ENCODE assay signal across 8 cellular contexts in genomic region chr7:131327626-131328386, GRCh38.
A peak's percentile ranks its signal among the peaks of the same experiment; 100 is the strongest.
DNase-seq lines count a peak whose midpoint lies in the region; ATAC-seq and TF ChIP-seq lines count a peak whose summit lies in the region.

TSS of gene MKLN1 (plus strand) at chr7:131327876. CDS start at chr7:131327900, 24 bp downstream.

- peak; percentile 89 for TF ChIP-seq POLR2A in erythroblast (IDR thresholded peaks at IDR 0.05; ENCODE audit: low read length)

- H3K4me3 ChIP-seq in muscle layer of colon (ENCODE audit: low read depth in 1 of 2, low read length in 2 of 2) = peak within 1 kb of the TSS; percentile 91 to 99

- peak within 1 kb of the TSS; percentile 98 for H3K27ac ChIP-seq in muscle layer of colon (ENCODE audit: low read depth, low read length)

- H3K36me3 ChIP-seq in muscle layer of colon (ENCODE audit: insufficient read depth, low read length) = no peaks in the 10 kb centered on the region

- no peaks in the 10 kb centered on the region for H3K27me3 ChIP-seq in muscle layer of colon (ENCODE audit: control insufficient read depth in 1 of 2, insufficient read depth in 2 of 2, low read length in 2 of 2)

- peak within 1 kb of the TSS; percentile 94 for H3K9ac ChIP-seq in muscle layer of colon (ENCODE audit: low read length)

- no peaks in the 10 kb centered on the region for H3K9me3 ChIP-seq in muscle layer of colon (ENCODE audit: low read length)

- peak; percentile 77 for DNase-seq in DMS 273 treated with DMSO at 0.1 percent for 48 hours (lab: John Stamatoyannopoulos, UW)
- DNase-seq in HuH-7 (ENCODE audit: low spot score) = peak; percentile 90
- peak; percentile 91 for DNase-seq in OCI-M2 (lab: John Stamatoyannopoulos, UW; ENCODE audit: unreplicated experiment)
- DNase-seq in activated T-cell treated with anti-CD3 and anti-CD28 coated beads, Interleukin-2, amount 50 U/mL, for 1 hour = peak; percentile 89
- DNase-seq in erythroblast (lab: John Stamatoyannopoulos, UW) = peak; percentile 94 to 97
- DNase-seq in stimulated activated CD8-positive, alpha-beta memory T cell treated with anti-CD3 and anti-CD28 coated beads, Interleukin-7, amount 100 ng/mL, for 1 hour (ENCODE audit: low read depth in 2 of 2) = peak; percentile 76 to 79

- H3K4me1 ChIP-seq in muscle layer of colon (ENCODE audit: insufficient read depth, low read length) = peaks cover 21% of the 10 kb centered on the region

- peak; percentile 92 for ATAC-seq in GM21515 (IDR thresholded peaks at IDR 0.05; ENCODE audit: unreplicated experiment)

Comparison
In these comparisons a context has a peak if more than half of its experiments do, and no peak if none do; other contexts are left out.
1. Peak in every context shown above with its lines: DNase-seq, ATAC-seq, H3K4me3 ChIP-seq and H3K27ac ChIP-seq.